ENCODE assay signal across 1 cellular context in the genomic region with DNA sequence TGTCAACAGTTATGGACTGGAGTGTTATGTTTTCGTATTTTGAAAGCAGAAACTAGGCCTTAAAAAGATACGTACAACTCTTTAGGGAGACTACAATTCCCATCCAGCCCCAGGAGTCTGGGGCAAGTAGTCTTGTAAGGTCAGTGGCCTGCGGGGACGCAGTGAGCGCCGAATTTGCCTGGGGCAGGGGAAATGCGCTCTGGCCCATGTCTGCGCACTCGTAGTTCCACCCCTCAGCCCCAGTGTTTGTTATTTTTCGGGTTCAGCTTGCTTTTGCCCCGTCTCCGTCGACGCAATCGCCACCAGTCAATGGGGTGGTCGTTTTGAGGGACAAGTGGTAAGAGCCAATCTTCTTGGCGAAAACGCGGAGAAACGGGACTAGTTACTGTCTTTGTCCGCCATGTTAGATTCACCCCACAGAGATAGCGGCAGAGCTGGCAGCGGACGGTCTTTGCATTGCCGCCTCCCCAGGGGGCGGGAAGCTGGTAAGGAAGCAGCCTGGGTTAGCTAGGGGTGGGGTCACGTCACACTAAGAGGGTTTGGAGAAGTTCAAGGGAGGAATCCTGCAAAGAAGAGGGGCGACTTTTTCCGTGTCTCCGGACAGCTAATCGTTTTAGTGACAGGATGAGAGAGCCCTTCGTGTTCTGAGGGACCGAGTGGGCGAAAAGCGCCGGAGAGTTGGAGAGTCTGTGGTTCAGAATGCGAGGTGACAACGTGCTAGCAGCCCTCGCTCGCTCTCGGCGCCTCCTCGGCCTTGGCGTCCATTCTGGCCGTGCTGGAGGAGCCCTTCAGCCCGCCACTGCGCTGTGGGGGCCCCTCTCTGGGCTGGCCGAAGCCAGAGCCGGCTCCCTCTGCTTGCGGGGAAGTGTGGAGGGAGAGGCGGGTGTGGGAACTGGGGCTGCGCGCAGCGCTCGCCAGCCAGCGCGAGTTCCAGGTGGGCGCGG.
TF ChIP-seq lines count a peak whose summit lies in the region.

No MANE protein-coding gene starts in this region.

TF ChIP-seq in K562, 482 proteins besides CTCF, POLR2A, EP300 and RAD21 (continued from another document):
- TF ChIP-seq LCOR (CRISPR knock-in tag; IDR thresholded peaks at IDR 0.05) (0 out of 2 replicates have a peak, but pooled peaks have one; percentile 55), ZFP1 (CRISPR knock-in tag; IDR thresholded peaks at IDR 0.05) (no peak), HIVEP1 (CRISPR knock-in tag; IDR thresholded peaks at IDR 0.05) (no peak), RBM22 (IDR thresholded peaks at IDR 0.05; ENCODE audit: low read depth, low read length, poor library complexity, severe bottlenecking) (peak; percentile 47), NFRKB (IDR thresholded peaks at IDR 0.05; ENCODE audit: low read depth) (0 out of 2 replicates have a peak, but pooled peaks have one; percentile 76), NR2C2 (CRISPR knock-in tag; IDR thresholded peaks at IDR 0.05) (no peak), NR2C2 (tag; IDR thresholded peaks at IDR 0.05) (peak; percentile 75), ARHGAP35 (IDR thresholded peaks at IDR 0.05; ENCODE audit: partially characterized antibody) (no peak), PYGO2 (tag; IDR thresholded peaks at IDR 0.05) (no peak), BDP1 (IDR thresholded peaks at IDR 0.05; ENCODE audit: insufficient read depth, insufficient read length) (no peak), PKNOX1 (IDR thresholded peaks at IDR 0.05) (no peak), ZBTB26 (CRISPR knock-in tag; IDR thresholded peaks at IDR 0.05) (no peak), FOSL1 (tag; conservative IDR thresholded peaks at IDR 0.05) (no peak), MEF2A (IDR thresholded peaks at IDR 0.05; ENCODE audit: control insufficient read depth, low read depth, low read length) (no peak), POLR2G (IDR thresholded peaks at IDR 0.05; ENCODE audit: low read depth, low read length) (peak; percentile 68), CBX5 (IDR thresholded peaks at IDR 0.05; ENCODE audit: borderline replicate concordance, low read depth) (no peak), STAG1 (CRISPR knock-in tag; IDR thresholded peaks at IDR 0.05; ENCODE audit: borderline replicate concordance) (no peak)
